31 cellular contexts compared by ENCODE assay signal in genomic region chr5:57338849-57339340, GRCh38.
"Had no signal": no experiment of that assay in that cellular context is flagged by ENCODE, and none has a peak within 500 bp of the region (broad histone marks: within the 10 kb centered on the region; RNA-seq: fewer than 3 reads in every experiment).

No MANE protein-coding gene starts in this region.

- H3K4me3 Mint-ChIP-seq: activated CD4-positive, alpha-beta memory T cell treated with anti-CD3 and anti-CD28 coated beads, Interleukin-2, amount 10 ng/mL, durations not matched to agents 7 days and 5 days; activated CD4-positive, alpha-beta T cell treated with anti-CD3 and anti-CD28 coated beads, Interleukin-2, amount 10 ng/mL, durations not matched to agents 7 days and 5 days; activated naive CD4-positive, alpha-beta T cell treated with anti-CD3 and anti-CD28 coated beads, Interleukin-2, amount 10 ng/mL, durations not matched to agents 7 days and 5 days; activated naive CD8-positive, alpha-beta T cell treated with anti-CD3 and anti-CD28 coated beads, Interleukin-2, amount 10 ng/mL, durations not matched to agents 7 days and 5 days; activated T-cell treated with anti-CD3 and anti-CD28 coated beads, Interleukin-2, amount 50 U/mL, for 24 hours; effector memory CD8-positive, alpha-beta T cell; immature natural killer cell; naive thymus-derived CD4-positive, alpha-beta T cell; stimulated activated effector memory CD8-positive, alpha-beta T cell treated with anti-CD3 and anti-CD28 coated beads, Interleukin-12 subunit alpha, Interleukin-12 subunit beta, amount 100 ng/mL, for 72 hours; stimulated activated naive CD8-positive, alpha-beta T cell treated with anti-CD3 and anti-CD28 coated beads, Interleukin-15, Interleukin-2, amounts not matched to agents 100 ng/mL and 50 ng/mL, for 24 hours; WTC11 had no signal

- DNase-seq: activated CD4-positive, alpha-beta memory T cell treated with anti-CD3 and anti-CD28 coated beads, Interleukin-2, amount 10 ng/mL, durations not matched to agents 7 days and 5 days; activated CD4-positive, alpha-beta T cell treated with anti-CD3 and anti-CD28 coated beads for 1 hour; activated CD8-positive, alpha-beta memory T cell treated with anti-CD3 and anti-CD28 coated beads, Interleukin-2, amount 50 U/mL, for 48 hours; activated gamma-delta T cell; activated naive CD8-positive, alpha-beta T cell treated with anti-CD3 and anti-CD28 coated beads, Interleukin-2, amount 10 ng/mL, durations not matched to agents 7 days and 5 days; activated T-cell treated with anti-CD3 and anti-CD28 coated beads, Interleukin-2, amount 50 U/mL, for 24 hours; amniotic stem cell; brain microvascular endothelial cell; cortex of kidney; effector memory CD8-positive, alpha-beta T cell; hypothalamus; immature natural killer cell; kidney; left colon; midbrain; naive thymus-derived CD4-positive, alpha-beta T cell; ovary; sigmoid colon; small intestine; stimulated activated CD4-positive, alpha-beta T cell treated with anti-CD3 and anti-CD28 coated beads, Interleukin-4, amount 100 ng/mL, for 24 hours; substantia nigra; T1000; upper lobe of left lung had no signal

- H3K4me3 ChIP-seq: ovary, prostate gland, sigmoid colon, upper lobe of left lung, vagina had no signal

- H3K27me3 Mint-ChIP-seq: activated CD4-positive, alpha-beta memory T cell treated with anti-CD3 and anti-CD28 coated beads, Interleukin-2, amount 10 ng/mL, durations not matched to agents 7 days and 5 days; activated naive CD4-positive, alpha-beta T cell treated with anti-CD3 and anti-CD28 coated beads, Interleukin-2, amount 10 ng/mL, durations not matched to agents 7 days and 5 days; activated T-cell treated with anti-CD3 and anti-CD28 coated beads, Interleukin-2, amount 50 U/mL, for 24 hours; stimulated activated naive CD8-positive, alpha-beta T cell treated with anti-CD3 and anti-CD28 coated beads, Interleukin-15, Interleukin-2, amounts not matched to agents 100 ng/mL and 50 ng/mL, for 24 hours had no signal

- H3K36me3 Mint-ChIP-seq: activated naive CD4-positive, alpha-beta T cell treated with anti-CD3 and anti-CD28 coated beads, Interleukin-2, amount 10 ng/mL, durations not matched to agents 7 days and 5 days; activated naive CD8-positive, alpha-beta T cell treated with anti-CD3 and anti-CD28 coated beads, Interleukin-2, amount 10 ng/mL, durations not matched to agents 7 days and 5 days; immature natural killer cell; naive thymus-derived CD4-positive, alpha-beta T cell; stimulated activated effector memory CD8-positive, alpha-beta T cell treated with anti-CD3 and anti-CD28 coated beads, Interleukin-12 subunit alpha, Interleukin-12 subunit beta, amount 100 ng/mL, for 72 hours; WTC11 had no signal

- H3K27me3 ChIP-seq: brain microvascular endothelial cell, ovary, sigmoid colon, upper lobe of left lung, vagina had no signal

- ATAC-seq: effector memory CD8-positive, alpha-beta T cell had no signal

- H3K4me1 Mint-ChIP-seq: activated CD4-positive, alpha-beta memory T cell treated with anti-CD3 and anti-CD28 coated beads, Interleukin-2, amount 10 ng/mL, durations not matched to agents 7 days and 5 days; activated CD4-positive, alpha-beta T cell treated with anti-CD3 and anti-CD28 coated beads, Interleukin-2, amount 10 ng/mL, durations not matched to agents 7 days and 5 days; activated naive CD4-positive, alpha-beta T cell treated with anti-CD3 and anti-CD28 coated beads, Interleukin-2, amount 10 ng/mL, durations not matched to agents 7 days and 5 days; activated naive CD8-positive, alpha-beta T cell treated with anti-CD3 and anti-CD28 coated beads, Interleukin-2, amount 10 ng/mL, durations not matched to agents 7 days and 5 days; immature natural killer cell; stimulated activated effector memory CD8-positive, alpha-beta T cell treated with anti-CD3 and anti-CD28 coated beads, Interleukin-12 subunit alpha, Interleukin-12 subunit beta, amount 100 ng/mL, for 72 hours; WTC11 had no signal

- H3K27ac ChIP-seq: brain microvascular endothelial cell, ovary, prostate gland, sigmoid colon, upper lobe of left lung, vagina had no signal

- FAIRE-seq: astrocyte, kidney, small intestine had no signal

- H3K36me3 ChIP-seq: brain microvascular endothelial cell, ovary, prostate gland, sigmoid colon, upper lobe of left lung, vagina had no signal

- H3K4me1 ChIP-seq: prostate gland, sigmoid colon, upper lobe of left lung, vagina had no signal

- H3K27ac Mint-ChIP-seq: activated CD4-positive, alpha-beta memory T cell treated with anti-CD3 and anti-CD28 coated beads, Interleukin-2, amount 10 ng/mL, durations not matched to agents 7 days and 5 days; activated CD4-positive, alpha-beta T cell treated with anti-CD3 and anti-CD28 coated beads, Interleukin-2, amount 10 ng/mL, durations not matched to agents 7 days and 5 days; activated naive CD4-positive, alpha-beta T cell treated with anti-CD3 and anti-CD28 coated beads, Interleukin-2, amount 10 ng/mL, durations not matched to agents 7 days and 5 days; activated naive CD8-positive, alpha-beta T cell treated with anti-CD3 and anti-CD28 coated beads, Interleukin-2, amount 10 ng/mL, durations not matched to agents 7 days and 5 days; activated T-cell treated with anti-CD3 and anti-CD28 coated beads, Interleukin-2, amount 50 U/mL, for 24 hours; effector memory CD8-positive, alpha-beta T cell; immature natural killer cell; naive thymus-derived CD4-positive, alpha-beta T cell; stimulated activated effector memory CD8-positive, alpha-beta T cell treated with anti-CD3 and anti-CD28 coated beads, Interleukin-12 subunit alpha, Interleukin-12 subunit beta, amount 100 ng/mL, for 72 hours; stimulated activated naive CD8-positive, alpha-beta T cell treated with anti-CD3 and anti-CD28 coated beads, Interleukin-15, Interleukin-2, amounts not matched to agents 100 ng/mL and 50 ng/mL, for 24 hours; WTC11 had no signal

- H3K9me3 ChIP-seq: ovary, prostate gland, sigmoid colon, upper lobe of left lung, vagina had no signal

- H3K9me3 Mint-ChIP-seq: activated CD4-positive, alpha-beta memory T cell treated with anti-CD3 and anti-CD28 coated beads, Interleukin-2, amount 10 ng/mL, durations not matched to agents 7 days and 5 days; activated CD4-positive, alpha-beta T cell treated with anti-CD3 and anti-CD28 coated beads, Interleukin-2, amount 10 ng/mL, durations not matched to agents 7 days and 5 days; activated naive CD4-positive, alpha-beta T cell treated with anti-CD3 and anti-CD28 coated beads, Interleukin-2, amount 10 ng/mL, durations not matched to agents 7 days and 5 days; activated naive CD8-positive, alpha-beta T cell treated with anti-CD3 and anti-CD28 coated beads, Interleukin-2, amount 10 ng/mL, durations not matched to agents 7 days and 5 days; activated T-cell treated with anti-CD3 and anti-CD28 coated beads, Interleukin-2, amount 50 U/mL, for 24 hours; effector memory CD8-positive, alpha-beta T cell; immature natural killer cell; naive thymus-derived CD4-positive, alpha-beta T cell; stimulated activated effector memory CD8-positive, alpha-beta T cell treated with anti-CD3 and anti-CD28 coated beads, Interleukin-12 subunit alpha, Interleukin-12 subunit beta, amount 100 ng/mL, for 72 hours; stimulated activated naive CD8-positive, alpha-beta T cell treated with anti-CD3 and anti-CD28 coated beads, Interleukin-15, Interleukin-2, amounts not matched to agents 100 ng/mL and 50 ng/mL, for 24 hours had no signal
